1 cellular context compared by ENCODE assay signal in genomic region chr2:233867993-233868532, GRCh38.
A peak's percentile ranks its signal among the peaks of the same experiment; 100 is the strongest.
TF ChIP-seq lines count a peak whose summit lies in the region.

MSL3B (minus strand) TSS chr2:233868386.

TF ChIP-seq in WTC11, 78 proteins besides CTCF, POLR2A, EP300 and RAD21 (continued from another document):
- TF ChIP-seq ARID4B (CRISPR knock-in tag; IDR thresholded peaks at IDR 0.05; ENCODE audit: borderline replicate concordance) (peak; percentile 58; the same call in 1 of the 2 replicates), ZNF396 (CRISPR knock-in tag; IDR thresholded peaks at IDR 0.05; ENCODE audit: borderline replicate concordance) (no peak), FOXP4 (CRISPR knock-in tag; IDR thresholded peaks at IDR 0.05) (peak; percentile 69; the same call in 1 of the 2 replicates), ESRRA (CRISPR knock-in tag; IDR thresholded peaks at IDR 0.05; ENCODE audit: borderline replicate concordance) (0 out of 2 replicates have a peak, but pooled peaks have one; percentile 28), SOX15 (CRISPR knock-in tag; IDR thresholded peaks at IDR 0.05) (no peak), MLX (CRISPR knock-in tag; IDR thresholded peaks at IDR 0.05) (no peak), IRF1 (CRISPR knock-in tag; IDR thresholded peaks at IDR 0.05) (peak; percentile 36; the same call in 1 of the 2 replicates), ZMAT4 (CRISPR knock-in tag; IDR thresholded peaks at IDR 0.05) (no peak), GTF2I (CRISPR knock-in tag; conservative IDR thresholded peaks at IDR 0.05) (no peak)
